Comparison of ENCODE assay signal across 14 cellular contexts in the genomic region with DNA sequence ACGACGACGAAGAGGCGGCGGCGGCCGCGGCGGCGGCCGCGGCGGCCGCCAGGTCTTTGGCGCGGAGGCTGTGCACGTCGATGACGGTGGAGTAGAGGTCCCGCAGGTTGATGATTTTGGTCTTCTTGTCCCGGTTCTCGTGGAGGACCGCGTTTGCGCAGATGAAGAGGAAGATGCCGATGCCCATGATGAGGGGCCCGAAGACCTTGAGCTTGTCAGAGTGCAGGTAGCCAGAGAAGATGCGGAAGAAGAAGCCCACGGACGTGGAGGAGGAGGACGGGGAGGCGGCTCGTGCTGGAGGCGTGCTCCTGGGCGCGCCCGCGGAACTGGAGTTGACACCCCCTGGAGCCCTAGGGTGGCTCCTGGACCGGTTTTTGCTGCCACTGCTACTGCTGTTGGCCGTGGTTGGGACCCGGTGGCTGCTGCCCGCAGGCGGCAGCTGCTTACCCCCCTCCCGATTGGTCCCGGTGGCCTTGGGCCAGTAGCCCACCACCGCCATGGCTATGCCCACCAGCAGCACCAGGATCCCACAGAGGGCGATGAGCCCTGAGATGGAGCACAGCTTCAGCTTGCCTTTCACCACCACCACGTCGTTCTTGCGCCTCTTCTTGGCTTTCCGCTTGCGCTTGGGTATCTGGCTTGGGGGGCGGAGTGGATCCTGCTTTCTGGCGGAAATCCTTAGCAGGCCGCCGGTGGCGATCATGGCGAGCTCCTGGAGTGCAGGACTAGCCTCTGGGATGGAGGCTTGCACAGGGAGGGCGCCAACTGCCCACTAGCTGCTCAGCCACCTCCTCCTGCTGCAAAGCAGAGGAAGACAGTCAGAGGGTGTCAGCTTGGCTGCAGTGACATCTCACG. TPM values are rescaled to one million over a fixed set of nuclear protein-coding genes. Genes with fewer than 3 reads are reported as not detected.
DNase-seq lines count a peak whose midpoint lies in the region; ATAC-seq, FAIRE-seq and TF ChIP-seq lines count a peak whose summit lies in the region.
"Had no signal": no experiment of that assay in that cellular context is flagged by ENCODE, and none has a peak within 500 bp of the region (broad histone marks: within the 10 kb centered on the region; RNA-seq: fewer than 3 reads in every experiment).

No MANE protein-coding gene starts in this region.

- peak overlapping the region; percentile 36 for H3K4me3 Mint-ChIP-seq in activated naive CD4-positive, alpha-beta T cell treated with anti-CD3 and anti-CD28 coated beads for 36 hours

- FAIRE-seq in HTR-8/SVneo (lab: Jason Lieb, UNC) = no peak
- FAIRE-seq: G401.6 had no signal

- H3K27ac Mint-ChIP-seq in activated naive CD4-positive, alpha-beta T cell treated with anti-CD3 and anti-CD28 coated beads for 36 hours = no peak overlapping the region

- no peaks in the 10 kb centered on the region for H3K9me3 Mint-ChIP-seq in activated naive CD4-positive, alpha-beta T cell treated with anti-CD3 and anti-CD28 coated beads for 36 hours

- H3K36me3 ChIP-seq in lung (ENCODE audit: control insufficient read depth in 2 of 2, insufficient read depth in 2 of 2, low read length in 2 of 2) (no peaks in the 10 kb centered on the region), stomach (no peaks in the 10 kb centered on the region)

- no peak for ATAC-seq in lung (ENCODE audit: insufficient read depth, low FRiP score)
- ATAC-seq in GM21723 (IDR thresholded peaks at IDR 0.05; ENCODE audit: unreplicated experiment) = no peak

- H3K27me3 Mint-ChIP-seq in activated naive CD4-positive, alpha-beta T cell treated with anti-CD3 and anti-CD28 coated beads for 36 hours (ENCODE audit: low read depth) = peaks cover 58% of the 10 kb centered on the region

- peak overlapping the region; percentile 13 for H3K27ac ChIP-seq in angular gyrus (ENCODE audit: low read depth, low read length)
- no peak overlapping the region for H3K27ac ChIP-seq in lung (ENCODE audit: low read depth in 1 of 2, low read length in 1 of 2)
- no peak overlapping the region for H3K27ac ChIP-seq in stomach
- H3K27ac ChIP-seq: SK-N-MC had no signal

- no peak for TF ChIP-seq POLR2A in stomach (IDR thresholded peaks at IDR 0.05)

- peaks cover 11% of the 10 kb centered on the region for H3K27me3 ChIP-seq in lung (ENCODE audit: control insufficient read depth, insufficient read depth)
- peaks cover 31 to 90% (median 63%) of the 10 kb centered on the region in 3 donors for H3K27me3 ChIP-seq in stomach

- CTCF ChIA-PET in activated naive CD4-positive, alpha-beta T cell treated with anti-CD3 and anti-CD28 coated beads for 36 hours (lab: Charles Lee) = interaction anchor here (0.7 to 1.6 kb wide), 5 partner anchors 8 to 583 kb away, joined by 3 to 9 read pairs (median 4); no protein-coding TSS in a partner anchor

- no peak for TF ChIP-seq CTCF in lung (IDR thresholded peaks at IDR 0.05; ENCODE audit: control extremely low read depth, extremely low read depth)
- no peak for TF ChIP-seq CTCF in stomach (IDR thresholded peaks at IDR 0.05)

- no peak for DNase-seq in activated naive CD4-positive, alpha-beta T cell treated with anti-CD3 and anti-CD28 coated beads for 36 hours
- no peak for DNase-seq in activated naive CD4-positive, alpha-beta T cell treated with anti-CD3 and anti-CD28 coated beads, Interleukin-2, amount 50 U/mL, for 16 hours
- no peak for DNase-seq in lung (ENCODE audit: low spot score)
- no peak for DNase-seq in stomach
- no peak for DNase-seq in HTR-8/SVneo (ENCODE audit: insufficient read length, low spot score)
- DNase-seq in NCI-H526 (lab: John Stamatoyannopoulos, UW) = no peak
- DNase-seq: activated CD4-positive, alpha-beta T cell treated with anti-CD3 and anti-CD28 coated beads, Interleukin-2, amount 50 U/mL, for 4 hours; NCI-H1436; NCI-H774; stimulated activated CD4-positive, alpha-beta T cell treated with anti-CD3 and anti-CD28 coated beads, Interleukin-4, amount 100 ng/mL, for 4 hours had no signal

- TF ChIP-seq EP300 in stomach (IDR thresholded peaks at IDR 0.05) = no peak

- 44 to 51% methylated on average over 60 of the region's 60 CpGs for WGBS in lung, 2 donors
- WGBS in stomach, 5 donors = 40 to 54% (median 46%) methylated on average over 27 to 60 of the region's 60 CpGs

- no peaks in the 10 kb centered on the region for H3K36me3 Mint-ChIP-seq in activated naive CD4-positive, alpha-beta T cell treated with anti-CD3 and anti-CD28 coated beads for 36 hours (ENCODE audit: low read depth)

- intact Hi-C loops in activated naive CD4-positive, alpha-beta T cell treated with anti-CD3 and anti-CD28 coated beads for 36 hours (cut with micrococcal nuclease) = loop anchor here (2.0 to 5.0 kb wide), 3 partner anchors 81 to 819 kb away; no protein-coding TSS in a partner anchor
- intact Hi-C loops in stomach (cut with DNase I; ENCODE audit: low total_unique reads) = no loop called here

- H3K4me3 ChIP-seq in lung (peak overlapping the region; percentile 21), stomach (peak overlapping the region; percentile 47 to 60 (median 52))
- H3K4me3 ChIP-seq: SK-N-MC had no signal

- H3K9me3 ChIP-seq in lung (ENCODE audit: control insufficient read depth in 2 of 2, insufficient read depth in 1 of 2, low read length in 1 of 2) = peaks cover 0 to 11% of the 10 kb centered on the region in 2 donors
- H3K9me3 ChIP-seq in stomach = no peaks in the 10 kb centered on the region

- H3K4me1 ChIP-seq in lung (ENCODE audit: control insufficient read depth in 2 of 2, insufficient read depth in 2 of 2, low read length in 2 of 2) (peaks cover 0 to 23% of the 10 kb centered on the region in 2 donors), stomach (peaks cover 27 to 36% (median 33%) of the 10 kb centered on the region in 4 donors)

- peaks cover 9% of the 10 kb centered on the region for H3K4me1 Mint-ChIP-seq in activated naive CD4-positive, alpha-beta T cell treated with anti-CD3 and anti-CD28 coated beads for 36 hours (ENCODE audit: low read depth)

RNA-seq across cellular contexts. Expression of gene TMEM200C, which starts 3.7 kb away (rescaled TPM):
- not detected for total RNA-seq in activated naive CD4-positive, alpha-beta T cell treated with anti-CD3 and anti-CD28 coated beads for 36 hours
- total RNA-seq in lung (1 to 10 TPM in 1 of 2 donors, under 1 TPM in 1; 0.57 to 1.3 TPM), stomach (under 1 TPM in 1 of 5 donors, not detected in 4; 0.37 TPM)
- polyA plus RNA-seq in lung (under 1 TPM; 0.12 to 0.21 TPM), stomach (under 1 TPM in 2 of 3 donors, not detected in 1; 0.03 to 0.12 TPM)
